8 cellular contexts compared by ENCODE assay signal in genomic region chr2:99337164-99337930, GRCh38. TPM values are rescaled to one million over a fixed set of nuclear protein-coding genes. Genes with fewer than 3 reads are reported as not detected.
DNase-seq lines count a peak whose midpoint lies in the region; ATAC-seq and TF ChIP-seq lines count a peak whose summit lies in the region.

A gene with protein sequence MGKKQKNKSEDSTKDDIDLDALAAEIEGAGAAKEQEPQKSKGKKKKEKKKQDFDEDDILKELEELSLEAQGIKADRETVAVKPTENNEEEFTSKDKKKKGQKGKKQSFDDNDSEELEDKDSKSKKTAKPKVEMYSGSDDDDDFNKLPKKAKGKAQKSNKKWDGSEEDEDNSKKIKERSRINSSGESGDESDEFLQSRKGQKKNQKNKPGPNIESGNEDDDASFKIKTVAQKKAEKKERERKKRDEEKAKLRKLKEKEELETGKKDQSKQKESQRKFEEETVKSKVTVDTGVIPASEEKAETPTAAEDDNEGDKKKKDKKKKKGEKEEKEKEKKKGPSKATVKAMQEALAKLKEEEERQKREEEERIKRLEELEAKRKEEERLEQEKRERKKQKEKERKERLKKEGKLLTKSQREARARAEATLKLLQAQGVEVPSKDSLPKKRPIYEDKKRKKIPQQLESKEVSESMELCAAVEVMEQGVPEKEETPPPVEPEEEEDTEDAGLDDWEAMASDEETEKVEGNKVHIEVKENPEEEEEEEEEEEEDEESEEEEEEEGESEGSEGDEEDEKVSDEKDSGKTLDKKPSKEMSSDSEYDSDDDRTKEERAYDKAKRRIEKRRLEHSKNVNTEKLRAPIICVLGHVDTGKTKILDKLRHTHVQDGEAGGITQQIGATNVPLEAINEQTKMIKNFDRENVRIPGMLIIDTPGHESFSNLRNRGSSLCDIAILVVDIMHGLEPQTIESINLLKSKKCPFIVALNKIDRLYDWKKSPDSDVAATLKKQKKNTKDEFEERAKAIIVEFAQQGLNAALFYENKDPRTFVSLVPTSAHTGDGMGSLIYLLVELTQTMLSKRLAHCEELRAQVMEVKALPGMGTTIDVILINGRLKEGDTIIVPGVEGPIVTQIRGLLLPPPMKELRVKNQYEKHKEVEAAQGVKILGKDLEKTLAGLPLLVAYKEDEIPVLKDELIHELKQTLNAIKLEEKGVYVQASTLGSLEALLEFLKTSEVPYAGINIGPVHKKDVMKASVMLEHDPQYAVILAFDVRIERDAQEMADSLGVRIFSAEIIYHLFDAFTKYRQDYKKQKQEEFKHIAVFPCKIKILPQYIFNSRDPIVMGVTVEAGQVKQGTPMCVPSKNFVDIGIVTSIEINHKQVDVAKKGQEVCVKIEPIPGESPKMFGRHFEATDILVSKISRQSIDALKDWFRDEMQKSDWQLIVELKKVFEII (plus strand): TSS chr2:99337389. CDS start chr2:99337555, 166 bp downstream.

- peak; percentile 95 for TF ChIP-seq POLR2A in GM18951 (IDR thresholded peaks at IDR 0.05; ENCODE audit: extremely low read depth, insufficient read depth, insufficient read length)

- H2AFZ ChIP-seq in smooth muscle cell (ENCODE audit: low read depth): peak within 1 kb of the TSS; percentile 95

- peak; percentile 96 for DNase-seq in AG10803 (ENCODE audit: low read depth)
- peak; percentile 99 for DNase-seq in NCI-H2227 (lab: John Stamatoyannopoulos, UW; ENCODE audit: unreplicated experiment)
- DNase-seq in cardiac fibroblast (ENCODE audit: low read depth in 2 of 2): peak; percentile 96 to 98
- DNase-seq in iPS-NIHi7 (ENCODE audit: extremely low spot score): peak; percentile 94
- DNase-seq in smooth muscle cell (lab: John Stamatoyannopoulos, UW; ENCODE audit: unreplicated experiment): peak; percentile 80

- H3F3A ChIP-seq in smooth muscle cell (ENCODE audit: low read depth): no peaks in the 10 kb centered on the region

- TF ChIP-seq CTCF in AG10803 (conservative IDR thresholded peaks at IDR 0.05; ENCODE audit: low read length) (peak; percentile 58), WI38 (IDR thresholded peaks at IDR 0.05; ENCODE audit: low read depth, low read length) (peak; percentile 63), cardiac fibroblast (IDR thresholded peaks at IDR 0.05; ENCODE audit: low read depth, low read length) (peak; percentile 53), smooth muscle cell (IDR thresholded peaks at IDR 0.05; ENCODE audit: borderline replicate concordance, insufficient read depth, poor library complexity, severe bottlenecking) (peak; percentile 37)

- H3K27ac ChIP-seq in smooth muscle cell (ENCODE audit: low read depth): peak within 1 kb of the TSS; percentile 87

- ATAC-seq in HG03175 (IDR thresholded peaks at IDR 0.05; ENCODE audit: unreplicated experiment): peak; percentile 61

- H3K4me1 ChIP-seq in smooth muscle cell (ENCODE audit: low read depth): peaks cover 18% of the 10 kb centered on the region

- H3K9me3 ChIP-seq in smooth muscle cell (replicated peaks; ENCODE audit: low read depth): no peaks in the 10 kb centered on the region

- H4K20me1 ChIP-seq in smooth muscle cell (ENCODE audit: low read depth): peaks cover 50% of the 10 kb centered on the region

- H3K27me3 ChIP-seq in smooth muscle cell (ENCODE audit: low read depth): no peaks in the 10 kb centered on the region

- peaks cover 84% of the 10 kb centered on the region for H3K79me2 ChIP-seq in smooth muscle cell (ENCODE audit: low read depth)

- peak within 1 kb of the TSS; percentile 97 for H3K4me3 ChIP-seq in AG10803 (ENCODE audit: low read length)
- H3K4me3 ChIP-seq in WI38 (ENCODE audit: low read depth, low read length): peak within 1 kb of the TSS; percentile 95
- H3K4me3 ChIP-seq in cardiac fibroblast (replicated peaks in 1 of 2; ENCODE audit: low read depth in 2 of 2, low read length in 2 of 2): peak within 1 kb of the TSS; percentile 82 to 95
- peak within 1 kb of the TSS; percentile 71 for H3K4me3 ChIP-seq in smooth muscle cell

- no peaks in the 10 kb centered on the region for H3K36me3 ChIP-seq in smooth muscle cell (ENCODE audit: low read depth)

- peak within 1 kb of the TSS; percentile 93 for H3K4me2 ChIP-seq in smooth muscle cell

- H3K9ac ChIP-seq in smooth muscle cell (ENCODE audit: low read depth): peak within 1 kb of the TSS; percentile 81

- WGBS in smooth muscle cell (ENCODE audit: low lambda C conversion rate): under 1% methylated on average over 80 of the region's 80 CpGs

- in situ Hi-C loops in GM18951 (cut with MboI; ENCODE audit: low sequenced_read_pairs, unreplicated experiment): no loop called here

RNA-seq across cellular contexts. Expression of the gene that starts here (rescaled TPM):
- 23.3 and 29.2 TPM in 2 replicates for total RNA-seq in smooth muscle cell
- polyA plus RNA-seq in smooth muscle cell: 17.1 and 21.7 TPM in 2 replicates

Comparison
In these comparisons a context has a peak if more than half of its experiments do, and no peak if none do; other contexts are left out.
1. Peak in every context shown above with its lines: DNase-seq, ATAC-seq, H3K4me3 ChIP-seq and H3K27ac ChIP-seq.